In genomic region chr17:10115536-10115932, GRCh38 we compare ENCODE assay signal across 10 cellular contexts.
A peak's percentile ranks its signal among the peaks of the same experiment; 100 is the strongest.
DNase-seq lines count a peak whose midpoint lies in the region; ATAC-seq, FAIRE-seq and TF ChIP-seq lines count a peak whose summit lies in the region.
"Had no signal": no experiment of that assay in that cellular context is flagged by ENCODE, and none has a peak within 500 bp of the region (broad histone marks: within the 10 kb centered on the region; RNA-seq: fewer than 3 reads in every experiment).

No MANE protein-coding gene starts in this region.

- H3K36me3 ChIP-seq in vagina (no peaks in the 10 kb centered on the region), small intestine (ENCODE audit: control insufficient read depth in 2 of 2, insufficient read depth in 2 of 2, low read length in 2 of 2) (no peaks in the 10 kb centered on the region)

- H3K9me3 ChIP-seq in right cardiac atrium (ENCODE audit: control insufficient read depth, low read length): no peaks in the 10 kb centered on the region
- no peaks in the 10 kb centered on the region for H3K9me3 ChIP-seq in vagina
- H3K9me3 ChIP-seq in small intestine (ENCODE audit: control insufficient read depth, low read depth): no peaks in the 10 kb centered on the region

- H3K36me3 Mint-ChIP-seq in naive B cell: no peaks in the 10 kb centered on the region

- H3K4me3 ChIP-seq in right cardiac atrium (ENCODE audit: low read length) (no peak overlapping the region), vagina (peak overlapping the region in 1 of 2 donors; percentile 42), small intestine (ENCODE audit: low read depth in 1 of 2, low read length in 2 of 2) (no peak overlapping the region)

- no peaks in the 10 kb centered on the region for H3K27me3 ChIP-seq in right cardiac atrium (ENCODE audit: control insufficient read depth, insufficient read depth)
- no peaks in the 10 kb centered on the region for H3K27me3 ChIP-seq in vagina
- H3K27me3 ChIP-seq in small intestine (ENCODE audit: control insufficient read depth in 2 of 2, insufficient read depth in 2 of 2, low read length in 2 of 2): no peaks in the 10 kb centered on the region

- FAIRE-seq in small intestine (lab: Jason Lieb, UNC): no peak

- peak overlapping the region; percentile 60 to 90 (median 82) for H3K4me3 Mint-ChIP-seq in naive B cell

- peak overlapping the region; percentile 88 for H3K27ac ChIP-seq in right cardiac atrium (ENCODE audit: low read length)
- H3K27ac ChIP-seq in caudate nucleus (ENCODE audit: low read depth, low read length): peak overlapping the region; percentile 90
- H3K27ac ChIP-seq in vagina: peak overlapping the region; percentile 74
- peak overlapping the region in 1 of 2 donors; percentile 68 for H3K27ac ChIP-seq in small intestine (ENCODE audit: low read depth in 1 of 2, low read length in 1 of 2)

- ATAC-seq in right cardiac atrium: no peak
- no peak for ATAC-seq in left ventricle myocardium superior
- ATAC-seq in naive B cell (ENCODE audit: low read depth in 2 of 2): no peak
- ATAC-seq in GM21528 (IDR thresholded peaks at IDR 0.05; ENCODE audit: low FRiP score, unreplicated experiment): no peak
- no peak for ATAC-seq in HG02678 (IDR thresholded peaks at IDR 0.05; ENCODE audit: unreplicated experiment)

- peaks cover 20% of the 10 kb centered on the region for H3K4me1 ChIP-seq in right cardiac atrium (ENCODE audit: control insufficient read depth, insufficient read depth, low read length)
- peaks cover 88% of the 10 kb centered on the region for H3K4me1 ChIP-seq in vagina
- peaks cover 0 to 7% of the 10 kb centered on the region in 2 donors for H3K4me1 ChIP-seq in small intestine (ENCODE audit: control insufficient read depth in 2 of 2, insufficient read depth in 1 of 2, low read depth in 1 of 2, low read length in 1 of 2)

- H3K27me3 Mint-ChIP-seq in naive B cell: no peaks in the 10 kb centered on the region

- TF ChIP-seq POLR2A in vagina (IDR thresholded peaks at IDR 0.05): no peak

- intact Hi-C loops in right cardiac atrium (cut with DNase I) (no loop called here), left ventricle myocardium superior (cut with micrococcal nuclease) (loop anchor here (10.0 kb wide), 1 partner anchor 51 kb away; no protein-coding TSS in a partner anchor), vagina (cut with DNase I) (no loop called here)

- WGBS in right cardiac atrium: 80% methylated on average over 4 of the region's 4 CpGs
- WGBS in small intestine, 3 donors: 77 to 81% (median 81%) methylated on average over 4 of the region's 4 CpGs

- TF ChIP-seq CTCF in vagina (IDR thresholded peaks at IDR 0.05): no peak

- H3K27ac Mint-ChIP-seq in naive B cell: peak overlapping the region; percentile 96 to 99 (median 98)

- DNase-seq in right cardiac atrium (no peak), left ventricle myocardium superior (no peak), caudate nucleus (lab: John Stamatoyannopoulos, UW) (no peak), naive B cell (no peak), vagina (ENCODE audit: extremely low spot score in 2 of 2) (peak in 1 of 2 donors; percentile 87), small intestine (no peak)
- DNase-seq: dermis blood vessel endothelial cell, NCI-H526 had no signal

- no peaks in the 10 kb centered on the region for H3K9me3 Mint-ChIP-seq in naive B cell

- peaks cover 65 to 84% (median 66%) of the 10 kb centered on the region in 3 donors for H3K4me1 Mint-ChIP-seq in naive B cell
